In the genomic region with DNA sequence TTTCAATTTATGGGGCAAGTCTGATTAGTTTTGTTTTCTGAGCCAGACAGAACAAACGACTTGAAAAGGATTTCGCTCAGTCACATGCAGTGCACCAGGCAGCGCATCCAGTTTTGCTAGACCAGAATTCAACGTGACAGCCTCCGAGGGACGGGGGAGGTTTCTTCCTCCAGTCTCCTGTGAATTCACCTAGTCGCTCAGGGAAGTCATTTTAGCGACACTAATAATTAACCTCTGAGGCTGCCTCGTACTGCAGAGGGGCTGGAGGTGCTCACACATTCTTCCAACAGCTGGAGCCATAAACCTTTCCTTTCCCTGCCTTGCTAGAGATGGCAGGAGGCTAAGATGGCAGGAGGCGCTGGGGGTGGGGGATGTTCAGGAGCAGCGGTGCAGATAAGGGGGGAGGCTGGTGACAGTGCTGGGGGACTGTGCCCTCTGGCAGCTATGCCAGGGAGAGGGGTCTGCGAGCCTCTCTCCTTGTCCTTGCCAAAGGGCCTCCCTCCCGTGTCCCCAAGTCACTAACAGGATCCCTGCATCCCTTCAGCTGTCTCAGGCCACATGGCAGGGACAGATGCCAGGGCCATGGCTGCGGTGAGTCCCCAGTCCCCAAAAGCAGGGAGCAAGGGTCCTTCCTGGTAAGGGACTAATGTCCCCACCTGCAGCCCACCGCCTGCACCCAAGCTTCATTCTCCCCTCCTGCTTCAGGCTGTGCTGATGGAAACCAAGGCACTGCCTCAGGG, we compare ENCODE assay signal across 15 cellular contexts. TPM values are rescaled to one million over a fixed set of nuclear protein-coding genes. Genes with fewer than 3 reads are reported as not detected.
A peak's percentile ranks its signal among the peaks of the same experiment; 100 is the strongest.
DNase-seq lines count a peak whose midpoint lies in the region; ATAC-seq and TF ChIP-seq lines count a peak whose summit lies in the region.
"Had no signal": no experiment of that assay in that cellular context is flagged by ENCODE, and none has a peak within 500 bp of the region (broad histone marks: within the 10 kb centered on the region; RNA-seq: fewer than 3 reads in every experiment).

No MANE protein-coding gene starts in this region.

- TF ChIP-seq CTCF in osteocyte (IDR thresholded peaks at IDR 0.05) (no peak), tibial nerve (IDR thresholded peaks at IDR 0.05) (no peak)

- H3K9me3 Mint-ChIP-seq in osteocyte (ENCODE audit: unreplicated experiment) (no peaks in the 10 kb centered on the region), T-cell (no peaks in the 10 kb centered on the region)
- H3K9me3 Mint-ChIP-seq: CD8-positive, alpha-beta memory T cell; stimulated activated naive CD8-positive, alpha-beta T cell treated with anti-CD3 and anti-CD28 coated beads, Interleukin-15, Interleukin-2, amounts not matched to agents 100 ng/mL and 50 ng/mL, for 24 hours had no signal

- no peak for TF ChIP-seq EP300 in tibial nerve (IDR thresholded peaks at IDR 0.05)

- WGBS in tibial nerve, 2 donors: 78 to 81% methylated on average over 14 of the region's 15 CpGs

- H3K27me3 Mint-ChIP-seq in osteocyte (ENCODE audit: unreplicated experiment) (no peaks in the 10 kb centered on the region), T-cell (peaks cover 0 to 2% of the 10 kb centered on the region in 2 donors)
- H3K27me3 Mint-ChIP-seq: activated naive CD8-positive, alpha-beta T cell; CD8-positive, alpha-beta memory T cell; stimulated activated naive CD8-positive, alpha-beta T cell treated with anti-CD3 and anti-CD28 coated beads, Interleukin-15, Interleukin-2, amounts not matched to agents 100 ng/mL and 50 ng/mL, for 24 hours had no signal

- H3K4me1 ChIP-seq in tibial nerve: peaks cover 0 to 95% (median 27%) of the 10 kb centered on the region in 4 donors

- POLR2A ChIA-PET in T-cell (lab: Charles Lee): no interaction called here

- no peaks in the 10 kb centered on the region for H3K27me3 ChIP-seq in tibial nerve

- H3K27ac Mint-ChIP-seq in osteocyte (ENCODE audit: unreplicated experiment) (peak overlapping the region; percentile 95), T-cell (no peak overlapping the region)
- H3K27ac Mint-ChIP-seq: activated naive CD8-positive, alpha-beta T cell; CD8-positive, alpha-beta memory T cell; stimulated activated naive CD8-positive, alpha-beta T cell treated with anti-CD3 and anti-CD28 coated beads, Interleukin-15, Interleukin-2, amounts not matched to agents 100 ng/mL and 50 ng/mL, for 24 hours had no signal

- H3K4me3 ChIP-seq in tibial nerve: no peak overlapping the region

- CTCF ChIA-PET in T-cell (lab: Charles Lee): no interaction called here

- H3K4me3 Mint-ChIP-seq in osteocyte (ENCODE audit: unreplicated experiment) (no peak overlapping the region), T-cell (no peak overlapping the region)
- H3K4me3 Mint-ChIP-seq: activated naive CD8-positive, alpha-beta T cell; CD8-positive, alpha-beta memory T cell; stimulated activated naive CD8-positive, alpha-beta T cell treated with anti-CD3 and anti-CD28 coated beads, Interleukin-15, Interleukin-2, amounts not matched to agents 100 ng/mL and 50 ng/mL, for 24 hours had no signal

- peak overlapping the region in 3 of 4 donors; percentile 64 to 90 (median 88) for H3K27ac ChIP-seq in tibial nerve
- H3K27ac ChIP-seq: 22Rv1, WERI-Rb-1 had no signal

- TF ChIP-seq POLR2A in tibial nerve (IDR thresholded peaks at IDR 0.05): no peak

- intact Hi-C loops in head of caudate nucleus (cut with DNase I): no loop called here

- peaks cover 79% of the 10 kb centered on the region for H3K4me1 Mint-ChIP-seq in osteocyte (ENCODE audit: unreplicated experiment)
- H3K4me1 Mint-ChIP-seq in T-cell: peaks cover 0 to 8% (median 5%) of the 10 kb centered on the region in 3 donors

- ATAC-seq in T-cell (replicated peaks in 1 of 4) (no peak), GM21619 (IDR thresholded peaks at IDR 0.05; ENCODE audit: unreplicated experiment) (no peak)
- ATAC-seq: esophagus mucosa had no signal

- peaks cover 15% of the 10 kb centered on the region for H3K36me3 Mint-ChIP-seq in osteocyte (ENCODE audit: unreplicated experiment)
- H3K36me3 Mint-ChIP-seq in T-cell: peaks cover 4% of the 10 kb centered on the region
- H3K36me3 Mint-ChIP-seq: activated naive CD8-positive, alpha-beta T cell had no signal

- peaks cover 0 to 45% (median 0%) of the 10 kb centered on the region in 3 donors for H3K36me3 ChIP-seq in tibial nerve

- DNase-seq in NCI-H2171 treated with DMSO at 0.1 percent for 48 hours (lab: John Stamatoyannopoulos, UW) (peak; percentile 26), NCI-H2171 (lab: John Stamatoyannopoulos, UW) (no peak), head of caudate nucleus (peak in 36 of 42 donors; percentile 44 to 91 (median 72)), osteocyte (ENCODE audit: extremely low spot score, unreplicated experiment) (no peak), tibial nerve (ENCODE audit: low spot score in 2 of 2) (no peak), T-cell (no peak), A172 (ENCODE audit: low spot score) (no peak)
- DNase-seq: CD8-positive, alpha-beta memory T cell; WERI-Rb-1 had no signal

- no peaks in the 10 kb centered on the region for H3K9me3 ChIP-seq in tibial nerve

RNA-seq across cellular contexts. Expression of gene MXRA7, which starts 24.1 kb away (rescaled TPM):
- 183 and 187 TPM in 2 replicates for total RNA-seq in osteocyte
- total RNA-seq in tibial nerve: 100 to 1,000 TPM; 124 to 230 (median 197) TPM
- total RNA-seq in T-cell: 10 to 100 TPM in 3 of 5 donors, 1 to 10 TPM in 2; 5.9 to 14.7 (median 13.5) TPM
- total RNA-seq in A172 (2014; rRNA removed; shearing (Covaris generic)): 187 and 223 TPM in 2 replicates

RNA-seq across cellular contexts. Expression of gene JMJD6, which starts 39.7 kb away (rescaled TPM):
- total RNA-seq in osteocyte (16.8 and 22.7 TPM in 2 replicates), tibial nerve (10 to 100 TPM; 14.0 to 45.0 (median 34.2) TPM), T-cell (100 to 1,000 TPM in 1 of 5 donors, 10 to 100 TPM in 4; 48.7 to 155 (median 56.6) TPM)
- total RNA-seq in A172 (2014; rRNA removed; shearing (Covaris generic)): 40.5 and 46.8 TPM in 2 replicates

RNA-seq across cellular contexts. Expression of gene METTL23, which starts 39.9 kb away (rescaled TPM):
- 35.7 and 36.3 TPM in 2 replicates for total RNA-seq in osteocyte
- 10 to 100 TPM; 27.8 to 50.2 (median 30.8) TPM for total RNA-seq in tibial nerve
- total RNA-seq in T-cell: 10 to 100 TPM; 46.9 to 70.1 (median 60.0) TPM
- total RNA-seq in A172 (2014; rRNA removed; shearing (Covaris generic)): 38.6 and 45.5 TPM in 2 replicates

RNA-seq across cellular contexts. Expression of gene ST6GALNAC1, which starts 43.2 kb away (rescaled TPM):
- total RNA-seq in osteocyte (not detected in 2 replicates), tibial nerve (10 to 100 TPM in 2 of 4 donors, 1 to 10 TPM in 2; 2.4 to 13.8 (median 7.4) TPM), T-cell (10 to 100 TPM in 1 of 5 donors, 1 to 10 TPM in 4; 2.6 to 20.5 (median 6.6) TPM)
- total RNA-seq in A172 (2014; rRNA removed; shearing (Covaris generic)): not detected in 2 replicates
- total RNA-seq: LHCN-M2 had no signal

RNA-seq across cellular contexts. Expression of gene SRSF2, which starts 50.4 kb away (rescaled TPM):
- total RNA-seq in osteocyte: 137 and 145 TPM in 2 replicates
- 100 to 1,000 TPM; 196 to 452 (median 271) TPM for total RNA-seq in tibial nerve
- 100 to 1,000 TPM; 349 to 413 (median 382) TPM for total RNA-seq in T-cell
- total RNA-seq in A172 (2014; rRNA removed; shearing (Covaris generic)): 334 and 420 TPM in 2 replicates

Comparison
In these comparisons a context has a peak if more than half of its experiments do, and no peak if none do; other contexts are left out.
1. DNase-seq: peak in NCI-H2171 treated with DMSO at 0.1 percent for 48 hours (single experiment) and head of caudate nucleus (36 of 42); none in NCI-H2171 (single experiment), osteocyte (single experiment), tibial nerve (0 of 2), T-cell (0 of 34) and A172 (single experiment).
2. RNA of gene MXRA7, which starts 24.1 kb away (total RNA-seq): 124 to 230 TPM in tibial nerve, 187 to 223 TPM in A172 and 183 to 187 TPM in osteocyte; 5.9 to 14.7 TPM in T-cell; every median in the first group is over 4 times any median in the second.